1 cellular context compared by ENCODE assay signal in the genomic region with DNA sequence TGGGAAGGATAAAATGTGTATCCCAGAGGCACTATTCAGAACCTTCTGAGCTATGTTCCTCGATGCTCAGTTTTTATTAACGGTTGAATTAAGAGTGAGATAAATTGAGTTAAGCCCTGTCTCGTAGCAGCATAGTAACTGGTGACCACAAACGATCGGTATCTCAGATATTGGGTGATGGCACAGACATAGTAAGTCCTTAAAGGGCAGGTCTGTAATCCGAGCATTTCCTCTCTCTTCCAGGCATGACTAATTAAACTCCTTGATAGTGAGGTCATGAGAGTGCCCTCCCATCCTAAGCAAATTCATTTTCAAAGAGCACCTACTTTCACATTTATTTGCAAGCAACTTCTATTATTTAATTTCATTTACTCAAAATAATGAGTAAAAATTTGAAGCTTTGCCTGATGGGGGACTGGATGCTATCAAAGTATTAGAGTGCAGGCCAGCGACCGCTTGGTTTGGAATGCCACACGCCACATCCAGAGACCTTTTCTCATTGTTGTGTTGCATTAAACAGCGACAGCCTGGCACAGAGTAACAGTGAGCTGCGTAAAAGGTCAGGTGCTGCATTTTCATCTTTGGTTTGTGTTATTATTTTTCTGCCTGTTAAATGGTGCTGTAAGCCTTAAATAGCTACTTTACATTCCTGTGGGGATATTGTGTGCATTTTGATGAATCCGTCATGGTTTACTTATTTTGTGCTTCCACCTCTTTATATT.
A peak's percentile ranks its signal among the peaks of the same experiment; 100 is the strongest.
TF ChIP-seq lines count a peak whose summit lies in the region.

No MANE protein-coding gene starts in this region.

TF ChIP-seq in HEK293, 187 proteins besides CTCF, POLR2A, EP300 and RAD21 (continued from another document):
- TF ChIP-seq ZNF692 (tag by site-specific recombination; IDR thresholded peaks at IDR 0.05) (peak; percentile 20; the same call in 1 of the 2 replicates), ZNF843 (tag by site-specific recombination; IDR thresholded peaks at IDR 0.05) (peak; percentile 35; the same call in 1 of the 2 replicates), ZNF629 (tag by site-specific recombination; IDR thresholded peaks at IDR 0.05) (peak; percentile 87), ZNF112 (tag by site-specific recombination; IDR thresholded peaks at IDR 0.05) (no peak), WT1 (tag by site-specific recombination; IDR thresholded peaks at IDR 0.05) (peak; percentile 29; the same call in 1 of the 2 replicates), TRIM28 (IDR thresholded peaks at IDR 0.05; ENCODE audit: borderline replicate concordance, low read length) (0 out of 2 replicates have a peak, but pooled peaks have one; percentile 37), ZNF266 (tag by site-specific recombination; IDR thresholded peaks at IDR 0.05; ENCODE audit: low read depth) (no peak), ZNF366 (tag by site-specific recombination; conservative IDR thresholded peaks at IDR 0.05) (0 out of 2 replicates have a peak, but pooled peaks have one; percentile 13), ZNF521 (tag by site-specific recombination; IDR thresholded peaks at IDR 0.05) (no peak), ZXDB (tag by site-specific recombination; IDR thresholded peaks at IDR 0.05) (peak; percentile 50; the same call in 1 of the 2 replicates), ZEB2 (tag by site-specific recombination; IDR thresholded peaks at IDR 0.05) (no peak), ZNF391 (tag by site-specific recombination; IDR thresholded peaks at IDR 0.05; ENCODE audit: borderline replicate concordance, low read depth) (no peak), ZNF544 (tag by site-specific recombination; IDR thresholded peaks at IDR 0.05) (no peak), SP7 (tag by site-specific recombination; IDR thresholded peaks at IDR 0.05) (peak; percentile 42; the same call in 1 of the 2 replicates), ZNF302 (tag by site-specific recombination; IDR thresholded peaks at IDR 0.05; ENCODE audit: low read depth) (no peak), FEZF1 (tag by site-specific recombination; IDR thresholded peaks at IDR 0.05) (peak; percentile 33; the same call in 1 of the 2 replicates), ZNF398 (tag by site-specific recombination; IDR thresholded peaks at IDR 0.05) (no peak), ZBTB17 (tag by site-specific recombination; IDR thresholded peaks at IDR 0.05) (peak; percentile 81), ZBTB48 (tag by site-specific recombination; IDR thresholded peaks at IDR 0.05) (no peak), ZNF132 (tag by site-specific recombination; IDR thresholded peaks at IDR 0.05; ENCODE audit: borderline replicate concordance) (no peak)
- TF ChIP-seq, protein P1, sequence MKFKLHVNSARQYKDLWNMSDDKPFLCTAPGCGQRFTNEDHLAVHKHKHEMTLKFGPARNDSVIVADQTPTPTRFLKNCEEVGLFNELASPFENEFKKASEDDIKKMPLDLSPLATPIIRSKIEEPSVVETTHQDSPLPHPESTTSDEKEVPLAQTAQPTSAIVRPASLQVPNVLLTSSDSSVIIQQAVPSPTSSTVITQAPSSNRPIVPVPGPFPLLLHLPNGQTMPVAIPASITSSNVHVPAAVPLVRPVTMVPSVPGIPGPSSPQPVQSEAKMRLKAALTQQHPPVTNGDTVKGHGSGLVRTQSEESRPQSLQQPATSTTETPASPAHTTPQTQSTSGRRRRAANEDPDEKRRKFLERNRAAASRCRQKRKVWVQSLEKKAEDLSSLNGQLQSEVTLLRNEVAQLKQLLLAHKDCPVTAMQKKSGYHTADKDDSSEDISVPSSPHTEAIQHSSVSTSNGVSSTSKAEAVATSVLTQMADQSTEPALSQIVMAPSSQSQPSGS (tag by site-specific recombination; IDR thresholded peaks at IDR 0.05; ENCODE audit: low read depth) = peak; percentile 67
